9 cellular contexts compared by ENCODE assay signal in the genomic region with DNA sequence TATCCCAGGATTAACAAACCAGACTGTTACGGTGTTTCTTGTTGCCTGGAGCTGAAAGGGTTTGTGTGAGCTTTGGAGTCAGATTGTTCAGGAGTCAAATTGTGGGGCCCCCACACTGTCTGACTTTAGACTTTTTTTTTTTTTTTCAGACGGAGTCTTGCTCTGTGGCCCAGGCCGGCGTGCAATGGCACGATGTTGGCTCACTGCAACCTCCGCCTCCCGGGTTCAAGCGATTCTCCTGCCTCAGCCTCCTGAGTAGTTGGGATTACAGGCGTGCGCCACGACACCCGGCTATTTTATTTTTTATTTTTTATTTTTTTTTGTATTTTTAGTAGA. TPM values are rescaled to one million over a fixed set of nuclear protein-coding genes. Genes with fewer than 3 reads are reported as not detected.
A peak's percentile ranks its signal among the peaks of the same experiment; 100 is the strongest.
DNase-seq lines count a peak whose midpoint lies in the region; ATAC-seq and TF ChIP-seq lines count a peak whose summit lies in the region.
"Had no signal": no experiment of that assay in that cellular context is flagged by ENCODE, and none has a peak within 500 bp of the region (broad histone marks: within the 10 kb centered on the region; RNA-seq: fewer than 3 reads in every experiment).

No MANE protein-coding gene starts in this region.

- no peak for TF ChIP-seq EP300 in ovary (IDR thresholded peaks at IDR 0.05)

- WGBS in esophagus, 2 donors = 78 to 79% methylated on average over 12 of the region's 12 CpGs
- WGBS in ovary, 3 donors = 70 to 82% (median 73%) methylated on average over 12 of the region's 12 CpGs

- no peak for ATAC-seq in PC-3
- no peak for ATAC-seq in GM19324 (IDR thresholded peaks at IDR 0.05; ENCODE audit: low FRiP score, unreplicated experiment)
- ATAC-seq in HG03196 (IDR thresholded peaks at IDR 0.05; ENCODE audit: unreplicated experiment) = no peak
- ATAC-seq in GM18519 (IDR thresholded peaks at IDR 0.05; ENCODE audit: low FRiP score, unreplicated experiment) = no peak

- no peaks in the 10 kb centered on the region for H3K9me3 Mint-ChIP-seq in CD8-positive, alpha-beta memory T cell

- CTCF ChIA-PET in CD8-positive, alpha-beta memory T cell (lab: Charles Lee) = interaction anchor here (0.7 to 4.1 kb wide), 18 partner anchors 10 to 221 kb away, joined by 3 to 24 read pairs (median 4); a partner anchor contains a TSS
- CTCF ChIA-PET in PC-3 (lab: Charles Lee) = interaction anchor here (0.9 kb wide), 1 partner anchor 11 kb away, joined by 3 read pairs; a partner anchor contains a TSS

- H2AFZ ChIP-seq in PC-3 (ENCODE audit: low read length) = no peak overlapping the region

- no peaks in the 10 kb centered on the region for H3K27me3 ChIP-seq in CD8-positive, alpha-beta memory T cell (ENCODE audit: insufficient read depth, low read length, poor library complexity, severe bottlenecking)
- H3K27me3 ChIP-seq in PC-3 (ENCODE audit: low read length) = no peaks in the 10 kb centered on the region
- H3K27me3 ChIP-seq in esophagus (ENCODE audit: control insufficient read depth in 1 of 2, insufficient read depth in 2 of 2, low read length in 2 of 2) = no peaks in the 10 kb centered on the region
- H3K27me3 ChIP-seq in ovary = no peaks in the 10 kb centered on the region

- H3K4me3 ChIP-seq in CD8-positive, alpha-beta memory T cell (ENCODE audit: low read length) = peak overlapping the region; percentile 99
- peak overlapping the region; percentile 93 for H3K4me3 ChIP-seq in PC-3 (ENCODE audit: low read length)
- H3K4me3 ChIP-seq in esophagus (ENCODE audit: low read depth in 1 of 2, low read length in 2 of 2) = peak overlapping the region; percentile 90 to 99
- peak overlapping the region; percentile 93 for H3K4me3 ChIP-seq in ovary

- TF ChIP-seq POLR2A in ovary (IDR thresholded peaks at IDR 0.05) = no peak

- peak overlapping the region in 6 of 8 donors; percentile 98 to 100 (median 99) for H3K27ac Mint-ChIP-seq in CD8-positive, alpha-beta memory T cell

- no peak for DNase-seq in CD8-positive, alpha-beta memory T cell
- no peak for DNase-seq in PC-3
- no peak for DNase-seq in ovary
- no peak for DNase-seq in NCI-H1048 (lab: John Stamatoyannopoulos, UW)
- DNase-seq: NCI-H82 had no signal

- peak overlapping the region; percentile 91 for H3K4me2 ChIP-seq in PC-3 (ENCODE audit: low read length)

- H3K9me3 ChIP-seq in CD8-positive, alpha-beta memory T cell (ENCODE audit: low read length) = no peaks in the 10 kb centered on the region
- H3K9me3 ChIP-seq in PC-3 (ENCODE audit: low read length) = no peaks in the 10 kb centered on the region
- no peaks in the 10 kb centered on the region for H3K9me3 ChIP-seq in esophagus (ENCODE audit: control insufficient read depth in 2 of 2, insufficient read depth in 1 of 2, low read depth in 1 of 2, low read length in 1 of 2)
- H3K9me3 ChIP-seq in ovary = no peaks in the 10 kb centered on the region

- no peak for TF ChIP-seq CTCF in PC-3 (conservative IDR thresholded peaks at IDR 0.05; ENCODE audit: low read depth, low read length)
- TF ChIP-seq CTCF in ovary (IDR thresholded peaks at IDR 0.05) = no peak

- peaks cover under 1 to 43% (median 12%) of the 10 kb centered on the region in 3 donors for H3K36me3 Mint-ChIP-seq in CD8-positive, alpha-beta memory T cell

- H3K4me1 ChIP-seq in CD8-positive, alpha-beta memory T cell (ENCODE audit: insufficient read depth, low read length) = peaks cover 40% of the 10 kb centered on the region
- H3K4me1 ChIP-seq in PC-3 (ENCODE audit: insufficient read depth, low read length) = peaks cover 6% of the 10 kb centered on the region; the same call in 1 of the 2 replicates
- H3K4me1 ChIP-seq in esophagus (ENCODE audit: control insufficient read depth in 2 of 2, insufficient read depth in 2 of 2, low read length in 1 of 2) = peaks cover 0 to 2% of the 10 kb centered on the region in 2 donors
- peaks cover 3% of the 10 kb centered on the region for H3K4me1 ChIP-seq in ovary (ENCODE audit: insufficient read depth)

- peak overlapping the region; percentile 95 for H3K27ac ChIP-seq in CD8-positive, alpha-beta memory T cell (ENCODE audit: low read depth, low read length)
- H3K27ac ChIP-seq in PC-3 (ENCODE audit: low read length) (no peak overlapping the region), esophagus (ENCODE audit: low read depth in 2 of 2, low read length in 1 of 2) (no peak overlapping the region), ovary (no peak overlapping the region)

- peak overlapping the region; percentile 87 for H3K9ac ChIP-seq in PC-3 (ENCODE audit: low read length)

- BruUV-seq in PC-3 (replicated peaks; lab: Mats Ljungman, UMichigan) = no TSS peak

- intact Hi-C loops in PC-3 (cut with micrococcal nuclease) (no loop called here), ovary (cut with DNase I) (loop anchor here in 2 of 4 donors (2.0 to 10.0 kb wide), 2 partner anchors 51 to 121 kb away; no protein-coding TSS in a partner anchor)

- H3K79me2 ChIP-seq in PC-3 (ENCODE audit: low read length) = peaks cover 31% of the 10 kb centered on the region

- POLR2A ChIA-PET in CD8-positive, alpha-beta memory T cell (lab: Charles Lee) = interaction anchor here (0.6 to 1.5 kb wide), 5 partner anchors 27 to 1445 kb away, joined by 3 to 7 read pairs (median 3); a partner anchor contains a TSS
- POLR2A ChIA-PET in PC-3 (lab: Charles Lee; ENCODE audit: unreplicated experiment) = no interaction called here

- H3F3A ChIP-seq in PC-3 (ENCODE audit: low read length, unreplicated experiment) = no peaks in the 10 kb centered on the region

- no peaks in the 10 kb centered on the region for H3K9me2 ChIP-seq in PC-3 (replicated peaks; ENCODE audit: low read length)

- peaks cover 22% of the 10 kb centered on the region for H3K36me3 ChIP-seq in CD8-positive, alpha-beta memory T cell (ENCODE audit: insufficient read depth, low read length)
- H3K36me3 ChIP-seq in PC-3 (ENCODE audit: low read depth, low read length) (peaks cover 18% of the 10 kb centered on the region), esophagus (ENCODE audit: control insufficient read depth in 2 of 2, insufficient read depth in 2 of 2, low read length in 1 of 2) (peaks cover 7 to 8% of the 10 kb centered on the region in 2 donors), ovary (no peaks in the 10 kb centered on the region)

- H3K4me1 Mint-ChIP-seq in CD8-positive, alpha-beta memory T cell = peaks cover 45 to 55% (median 48%) of the 10 kb centered on the region in 3 donors

- no peaks in the 10 kb centered on the region for H4K20me1 ChIP-seq in PC-3 (ENCODE audit: low read length)

- H3K4me3 Mint-ChIP-seq in CD8-positive, alpha-beta memory T cell = peak overlapping the region; percentile 99 to 100 (median 100)

- H3K27me3 Mint-ChIP-seq in CD8-positive, alpha-beta memory T cell = peaks cover 0 to 3% of the 10 kb centered on the region in 2 donors

RNA-seq across cellular contexts. Expression of a gene that starts 0.8 kb away (rescaled TPM):
- total RNA-seq in CD8-positive, alpha-beta memory T cell = 10 to 100 TPM; 64.0 to 69.0 TPM
- 32.6 TPM for polyA plus RNA-seq in CD8-positive, alpha-beta memory T cell
- total RNA-seq in PC-3 (2014; rRNA removed) (55.8 and 63.0 TPM in 2 replicates), ovary (10 to 100 TPM; 13.2 to 23.0 (median 20.1) TPM)
- polyA plus RNA-seq in esophagus (10 to 100 TPM; 20.5 to 30.4 TPM), ovary (10 to 100 TPM; 17.5 to 28.1 TPM)

RNA-seq across cellular contexts. Expression of a gene that starts 11.0 kb away (rescaled TPM):
- 1 to 10 TPM; 3.5 to 3.9 TPM for total RNA-seq in CD8-positive, alpha-beta memory T cell
- polyA plus RNA-seq in CD8-positive, alpha-beta memory T cell = 3.3 TPM
- total RNA-seq in PC-3 (2014; rRNA removed) (5.4 and 9.3 TPM in 2 replicates), ovary (10 to 100 TPM; 11.0 to 18.0 (median 15.2) TPM)
- polyA plus RNA-seq in esophagus (1 to 10 TPM; 1.1 to 2.4 TPM), ovary (10 to 100 TPM; 10.4 to 15.0 TPM)

RNA-seq across cellular contexts. Expression of a gene that starts 11.5 kb away (rescaled TPM):
- 10 to 100 TPM; 69.8 to 74.2 TPM for total RNA-seq in CD8-positive, alpha-beta memory T cell
- 18.6 TPM for polyA plus RNA-seq in CD8-positive, alpha-beta memory T cell
- total RNA-seq in PC-3 (2014; rRNA removed) = 25.2 and 29.8 TPM in 2 replicates
- polyA plus RNA-seq in esophagus = 10 to 100 TPM; 18.8 to 19.3 TPM
- total RNA-seq in ovary = 10 to 100 TPM in 6 of 7 donors, 1 to 10 TPM in 1; 5.7 to 48.6 (median 26.4) TPM
- 10 to 100 TPM; 10.6 to 29.3 TPM for polyA plus RNA-seq in ovary

RNA-seq across cellular contexts. Expression of a gene that starts 16.6 kb away (rescaled TPM):
- 1 to 10 TPM; 7.2 to 7.4 TPM for total RNA-seq in CD8-positive, alpha-beta memory T cell
- polyA plus RNA-seq in CD8-positive, alpha-beta memory T cell = 0.52 TPM
- total RNA-seq in PC-3 (2014; rRNA removed) = 8.1 and 8.6 TPM in 2 replicates
- polyA plus RNA-seq in esophagus = under 1 TPM; 0.64 to 0.96 TPM
- 1 to 10 TPM in 4 of 7 donors, under 1 TPM in 3; 0.12 to 2.5 (median 1.0) TPM for total RNA-seq in ovary
- polyA plus RNA-seq in ovary = under 1 TPM; 0.18 to 0.30 TPM

RNA-seq across cellular contexts. Expression of a gene that starts 28.5 kb away (rescaled TPM):
- 10 to 100 TPM; 26.3 to 27.2 TPM for total RNA-seq in CD8-positive, alpha-beta memory T cell
- polyA plus RNA-seq in CD8-positive, alpha-beta memory T cell = 5.7 TPM
- total RNA-seq in PC-3 (2014; rRNA removed) (9.3 and 13.4 TPM in 2 replicates), ovary (10 to 100 TPM in 1 of 7 donors, 1 to 10 TPM in 6; 5.0 to 15.2 (median 7.7) TPM)
- polyA plus RNA-seq in esophagus (10 to 100 TPM in 1 of 2 donors, 1 to 10 TPM in 1; 8.0 to 10.9 TPM), ovary (1 to 10 TPM; 5.0 to 7.9 TPM)
